ENCODE assay signal across 1 cellular context in genomic region chrX:110022555-110023448, GRCh38.
TF ChIP-seq lines count a peak whose summit lies in the region.

No MANE protein-coding gene starts in this region.

TF ChIP-seq in GM12878, 131 proteins besides CTCF, POLR2A, EP300 and RAD21 (continued from another document):
- TF ChIP-seq PRDM15 (CRISPR knock-in tag; IDR thresholded peaks at IDR 0.05) (no peak), BCL11A (IDR thresholded peaks at IDR 0.05; ENCODE audit: low read depth, low read length) (peak; percentile 36; the same call in 1 of the 2 replicates), CREM (IDR thresholded peaks at IDR 0.05; ENCODE audit: low read depth) (no peak), BCL3 (IDR thresholded peaks at IDR 0.05; ENCODE audit: borderline replicate concordance, insufficient read depth, low read depth, low read length, poor library complexity, severe bottlenecking) (no peak), MTA2 (IDR thresholded peaks at IDR 0.05; ENCODE audit: low read depth) (peak; percentile 88), HCFC1 (IDR thresholded peaks at IDR 0.05; ENCODE audit: low read length) (no peak), EZH2 (IDR thresholded peaks at IDR 0.05; ENCODE audit: borderline replicate concordance, control insufficient read depth, low read depth, low read length) (no peak), CHD1 (IDR thresholded peaks at IDR 0.05; ENCODE audit: low read depth, low read length) (no peak), RUNX3 (IDR thresholded peaks at IDR 0.05; ENCODE audit: low read length) (no peak), RELB (IDR thresholded peaks at IDR 0.05; ENCODE audit: low read depth) (peak; percentile 76), IKZF2 (IDR thresholded peaks at IDR 0.05) (peak; percentile 64 to 75), PKNOX1 (IDR thresholded peaks at IDR 0.05) (0 out of 2 replicates have a peak, but pooled peaks have one; percentile 10), DPF2 (IDR thresholded peaks at IDR 0.05) (no peak)
